1 cellular context compared by ENCODE assay signal in the genomic region with DNA sequence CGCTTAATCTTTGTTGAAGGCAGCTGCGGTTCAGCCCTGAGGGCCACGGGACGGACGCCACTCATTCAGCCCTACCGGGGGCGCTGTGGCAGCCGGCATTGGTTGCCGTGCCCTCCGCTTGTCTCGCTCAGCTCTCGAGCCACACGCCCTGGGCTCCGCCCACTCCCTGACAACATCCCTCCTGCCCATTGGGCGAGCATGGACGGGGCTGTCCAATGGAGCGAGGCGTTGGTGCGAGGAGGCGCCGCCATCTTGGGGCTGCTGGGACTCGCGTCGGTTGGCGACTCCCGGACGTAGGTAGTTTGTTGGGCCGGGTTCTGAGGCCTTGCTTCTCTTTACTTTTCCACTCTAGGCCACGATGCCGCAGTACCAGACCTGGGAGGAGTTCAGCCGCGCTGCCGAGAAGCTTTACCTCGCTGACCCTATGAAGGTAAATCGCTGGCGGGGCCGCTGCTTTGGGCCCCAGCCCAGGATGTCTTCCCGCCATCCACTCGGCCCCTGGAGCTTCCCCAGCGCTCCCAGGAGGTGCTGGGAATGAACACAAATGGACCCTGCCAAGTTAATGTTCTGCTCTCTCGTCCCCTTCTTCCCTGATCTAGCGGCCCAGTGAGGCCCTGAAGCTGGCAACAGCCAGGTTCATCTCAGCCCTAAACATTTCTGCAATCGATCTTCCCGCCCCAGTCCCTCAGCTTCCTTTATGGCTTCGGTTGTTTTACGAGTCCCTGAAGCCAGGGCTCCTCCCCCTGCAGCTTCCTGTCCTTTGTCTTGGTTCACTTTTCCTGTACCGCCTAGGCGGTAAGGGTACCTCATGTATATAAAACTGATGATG.
TF ChIP-seq lines count a peak whose summit lies in the region.

SRP9 (plus strand) TSS at position 244 of the 829 bp plus-strand sequence; CDS start at position 359, 115 bp downstream.

TF ChIP-seq in HepG2, 621 proteins besides CTCF, POLR2A, EP300 and RAD21 (continued from another document and continues in another):
- TF ChIP-seq ZBTB10 (CRISPR knock-in tag; IDR thresholded peaks at IDR 0.05; ENCODE audit: borderline replicate concordance) (no peak; the same call in 1 of the 2 replicates), ZNF207 (IDR thresholded peaks at IDR 0.05; ENCODE audit: borderline replicate concordance) (no peak), NR3C1 (CRISPR knock-in tag; IDR thresholded peaks at IDR 0.05) (no peak), SMC3 (IDR thresholded peaks at IDR 0.05; ENCODE audit: low read length) (no peak; the same call in 1 of the 2 replicates), ZNF710 (CRISPR knock-in tag; IDR thresholded peaks at IDR 0.05; ENCODE audit: borderline replicate concordance) (peak; percentile 7; the same call in 1 of the 2 replicates), RFXANK (CRISPR knock-in tag; IDR thresholded peaks at IDR 0.05) (0 out of 2 replicates have a peak, but pooled peaks have one; percentile 42), ZNF761 (CRISPR knock-in tag; conservative IDR thresholded peaks at IDR 0.05) (peak; percentile 76; the same call in 1 of the 2 replicates), ZNF556 (CRISPR knock-in tag; IDR thresholded peaks at IDR 0.05; ENCODE audit: borderline replicate concordance) (peak; percentile 93; the same call in 1 of the 2 replicates), PAX8 (CRISPR knock-in tag; IDR thresholded peaks at IDR 0.05; ENCODE audit: borderline replicate concordance) (no peak), ZNF749 (CRISPR knock-in tag; IDR thresholded peaks at IDR 0.05; ENCODE audit: borderline replicate concordance) (no peak), ZFP82 (CRISPR knock-in tag; IDR thresholded peaks at IDR 0.05; ENCODE audit: borderline replicate concordance) (peak; percentile 63; the same call in 1 of the 2 replicates), MYPOP (CRISPR knock-in tag; IDR thresholded peaks at IDR 0.05) (peak; percentile 61), KLF9 (CRISPR knock-in tag; IDR thresholded peaks at IDR 0.05; ENCODE audit: low read depth) (0 out of 2 replicates have a peak, but pooled peaks have one; percentile 46), FOXK1 (CRISPR knock-in tag; IDR thresholded peaks at IDR 0.05; ENCODE audit: borderline replicate concordance, low read depth) (peak; percentile 35; the same call in 1 of the 2 replicates), PAF1 (CRISPR knock-in tag; IDR thresholded peaks at IDR 0.05) (no peak), ZUFSP (CRISPR knock-in tag; IDR thresholded peaks at IDR 0.05; ENCODE audit: borderline replicate concordance) (no peak), ZC3H13 (CRISPR knock-in tag; IDR thresholded peaks at IDR 0.05) (0 out of 2 replicates have a peak, but pooled peaks have one; percentile 50), NFE2L1 (CRISPR knock-in tag; IDR thresholded peaks at IDR 0.05; ENCODE audit: borderline replicate concordance) (no peak)
- TF ChIP-seq, protein P1, sequence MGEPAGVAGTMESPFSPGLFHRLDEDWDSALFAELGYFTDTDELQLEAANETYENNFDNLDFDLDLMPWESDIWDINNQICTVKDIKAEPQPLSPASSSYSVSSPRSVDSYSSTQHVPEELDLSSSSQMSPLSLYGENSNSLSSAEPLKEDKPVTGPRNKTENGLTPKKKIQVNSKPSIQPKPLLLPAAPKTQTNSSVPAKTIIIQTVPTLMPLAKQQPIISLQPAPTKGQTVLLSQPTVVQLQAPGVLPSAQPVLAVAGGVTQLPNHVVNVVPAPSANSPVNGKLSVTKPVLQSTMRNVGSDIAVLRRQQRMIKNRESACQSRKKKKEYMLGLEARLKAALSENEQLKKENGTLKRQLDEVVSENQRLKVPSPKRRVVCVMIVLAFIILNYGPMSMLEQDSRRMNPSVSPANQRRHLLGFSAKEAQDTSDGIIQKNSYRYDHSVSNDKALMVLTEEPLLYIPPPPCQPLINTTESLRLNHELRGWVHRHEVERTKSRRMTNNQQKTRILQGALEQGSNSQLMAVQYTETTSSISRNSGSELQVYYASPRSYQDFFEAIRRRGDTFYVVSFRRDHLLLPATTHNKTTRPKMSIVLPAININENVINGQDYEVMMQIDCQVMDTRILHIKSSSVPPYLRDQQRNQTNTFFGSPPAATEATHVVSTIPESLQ (CRISPR knock-in tag; conservative IDR thresholded peaks at IDR 0.05), result no peak
- TF ChIP-seq, protein P2, sequence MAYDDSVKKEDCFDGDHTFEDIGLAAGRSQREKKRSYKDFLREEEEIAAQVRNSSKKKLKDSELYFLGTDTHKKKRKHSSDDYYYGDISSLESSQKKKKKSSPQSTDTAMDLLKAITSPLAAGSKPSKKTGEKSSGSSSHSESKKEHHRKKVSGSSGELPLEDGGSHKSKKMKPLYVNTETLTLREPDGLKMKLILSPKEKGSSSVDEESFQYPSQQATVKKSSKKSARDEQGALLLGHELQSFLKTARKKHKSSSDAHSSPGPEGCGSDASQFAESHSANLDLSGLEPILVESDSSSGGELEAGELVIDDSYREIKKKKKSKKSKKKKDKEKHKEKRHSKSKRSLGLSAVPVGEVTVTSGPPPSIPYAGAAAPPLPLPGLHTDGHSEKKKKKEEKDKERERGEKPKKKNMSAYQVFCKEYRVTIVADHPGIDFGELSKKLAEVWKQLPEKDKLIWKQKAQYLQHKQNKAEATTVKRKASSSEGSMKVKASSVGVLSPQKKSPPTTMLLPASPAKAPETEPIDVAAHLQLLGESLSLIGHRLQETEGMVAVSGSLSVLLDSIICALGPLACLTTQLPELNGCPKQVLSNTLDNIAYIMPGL (CRISPR knock-in tag; IDR thresholded peaks at IDR 0.05; ENCODE audit: borderline replicate concordance in 1 of 2, low read depth in 1 of 2), result peak; percentile 97 to 99
- TF ChIP-seq, protein P3, sequence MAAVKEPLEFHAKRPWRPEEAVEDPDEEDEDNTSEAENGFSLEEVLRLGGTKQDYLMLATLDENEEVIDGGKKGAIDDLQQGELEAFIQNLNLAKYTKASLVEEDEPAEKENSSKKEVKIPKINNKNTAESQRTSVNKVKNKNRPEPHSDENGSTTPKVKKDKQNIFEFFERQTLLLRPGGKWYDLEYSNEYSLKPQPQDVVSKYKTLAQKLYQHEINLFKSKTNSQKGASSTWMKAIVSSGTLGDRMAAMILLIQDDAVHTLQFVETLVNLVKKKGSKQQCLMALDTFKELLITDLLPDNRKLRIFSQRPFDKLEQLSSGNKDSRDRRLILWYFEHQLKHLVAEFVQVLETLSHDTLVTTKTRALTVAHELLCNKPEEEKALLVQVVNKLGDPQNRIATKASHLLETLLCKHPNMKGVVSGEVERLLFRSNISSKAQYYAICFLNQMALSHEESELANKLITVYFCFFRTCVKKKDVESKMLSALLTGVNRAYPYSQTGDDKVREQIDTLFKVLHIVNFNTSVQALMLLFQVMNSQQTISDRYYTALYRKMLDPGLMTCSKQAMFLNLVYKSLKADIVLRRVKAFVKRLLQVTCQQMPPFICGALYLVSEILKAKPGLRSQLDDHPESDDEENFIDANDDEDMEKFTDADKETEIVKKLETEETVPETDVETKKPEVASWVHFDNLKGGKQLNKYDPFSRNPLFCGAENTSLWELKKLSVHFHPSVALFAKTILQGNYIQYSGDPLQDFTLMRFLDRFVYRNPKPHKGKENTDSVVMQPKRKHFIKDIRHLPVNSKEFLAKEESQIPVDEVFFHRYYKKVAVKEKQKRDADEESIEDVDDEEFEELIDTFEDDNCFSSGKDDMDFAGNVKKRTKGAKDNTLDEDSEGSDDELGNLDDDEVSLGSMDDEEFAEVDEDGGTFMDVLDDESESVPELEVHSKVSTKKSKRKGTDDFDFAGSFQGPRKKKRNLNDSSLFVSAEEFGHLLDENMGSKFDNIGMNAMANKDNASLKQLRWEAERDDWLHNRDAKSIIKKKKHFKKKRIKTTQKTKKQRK (IDR thresholded peaks at IDR 0.05; ENCODE audit: low read length), result no peak
- TF ChIP-seq, protein P4, sequence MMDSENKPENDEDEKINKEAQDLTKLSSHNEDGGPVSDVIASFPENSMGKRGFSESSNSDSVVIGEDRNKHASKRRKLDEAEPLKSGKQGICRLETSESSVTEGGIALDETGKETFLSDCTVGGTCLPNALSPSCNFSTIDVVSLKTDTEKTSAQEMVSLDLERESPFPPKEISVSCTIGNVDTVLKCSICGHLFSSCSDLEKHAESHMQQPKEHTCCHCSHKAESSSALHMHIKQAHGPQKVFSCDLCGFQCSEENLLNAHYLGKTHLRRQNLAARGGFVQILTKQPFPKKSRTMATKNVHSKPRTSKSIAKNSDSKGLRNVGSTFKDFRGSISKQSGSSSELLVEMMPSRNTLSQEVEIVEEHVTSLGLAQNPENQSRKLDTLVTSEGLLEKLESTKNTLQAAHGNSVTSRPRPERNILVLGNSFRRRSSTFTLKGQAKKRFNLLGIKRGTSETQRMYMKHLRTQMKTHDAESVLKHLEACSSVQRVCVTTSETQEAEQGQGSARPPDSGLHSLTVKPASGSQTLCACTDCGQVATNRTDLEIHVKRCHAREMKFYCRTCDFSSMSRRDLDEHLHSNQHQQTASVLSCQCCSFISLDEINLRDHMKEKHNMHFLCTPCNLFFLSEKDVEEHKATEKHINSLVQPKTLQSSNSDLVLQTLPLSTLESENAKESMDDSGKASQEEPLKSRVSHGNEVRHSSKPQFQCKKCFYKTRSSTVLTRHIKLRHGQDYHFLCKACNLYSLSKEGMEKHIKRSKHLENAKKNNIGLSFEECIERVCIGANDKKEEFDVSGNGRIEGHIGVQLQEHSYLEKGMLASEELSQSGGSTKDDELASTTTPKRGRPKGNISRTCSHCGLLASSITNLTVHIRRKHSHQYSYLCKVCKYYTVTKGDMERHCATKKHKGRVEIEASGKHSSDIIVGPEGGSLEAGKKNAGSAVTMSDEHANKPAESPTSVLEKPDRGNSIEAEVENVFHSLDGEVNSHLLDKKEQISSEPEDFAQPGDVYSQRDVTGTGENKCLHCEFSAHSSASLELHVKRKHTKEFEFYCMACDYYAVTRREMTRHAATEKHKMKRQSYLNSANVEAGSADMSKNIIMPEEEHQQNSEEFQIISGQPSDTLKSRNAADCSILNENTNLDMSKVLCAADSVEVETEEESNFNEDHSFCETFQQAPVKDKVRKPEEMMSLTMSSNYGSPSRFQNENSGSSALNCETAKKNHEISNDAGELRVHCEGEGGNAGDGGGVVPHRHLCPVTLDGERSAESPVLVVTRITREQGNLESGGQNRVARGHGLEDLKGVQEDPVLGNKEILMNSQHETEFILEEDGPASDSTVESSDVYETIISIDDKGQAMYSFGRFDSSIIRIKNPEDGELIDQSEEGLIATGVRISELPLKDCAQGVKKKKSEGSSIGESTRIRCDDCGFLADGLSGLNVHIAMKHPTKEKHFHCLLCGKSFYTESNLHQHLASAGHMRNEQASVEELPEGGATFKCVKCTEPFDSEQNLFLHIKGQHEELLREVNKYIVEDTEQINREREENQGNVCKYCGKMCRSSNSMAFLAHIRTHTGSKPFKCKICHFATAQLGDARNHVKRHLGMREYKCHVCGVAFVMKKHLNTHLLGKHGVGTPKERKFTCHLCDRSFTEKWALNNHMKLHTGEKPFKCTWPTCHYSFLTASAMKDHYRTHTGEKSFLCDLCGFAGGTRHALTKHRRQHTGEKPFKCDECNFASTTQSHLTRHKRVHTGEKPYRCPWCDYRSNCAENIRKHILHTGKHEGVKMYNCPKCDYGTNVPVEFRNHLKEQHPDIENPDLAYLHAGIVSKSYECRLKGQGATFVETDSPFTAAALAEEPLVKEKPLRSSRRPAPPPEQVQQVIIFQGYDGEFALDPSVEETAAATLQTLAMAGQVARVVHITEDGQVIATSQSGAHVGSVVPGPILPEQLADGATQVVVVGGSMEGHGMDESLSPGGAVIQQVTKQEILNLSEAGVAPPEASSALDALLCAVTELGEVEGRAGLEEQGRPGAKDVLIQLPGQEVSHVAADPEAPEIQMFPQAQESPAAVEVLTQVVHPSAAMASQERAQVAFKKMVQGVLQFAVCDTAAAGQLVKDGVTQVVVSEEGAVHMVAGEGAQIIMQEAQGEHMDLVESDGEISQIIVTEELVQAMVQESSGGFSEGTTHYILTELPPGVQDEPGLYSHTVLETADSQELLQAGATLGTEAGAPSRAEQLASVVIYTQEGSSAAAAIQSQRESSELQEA (CRISPR knock-in tag; IDR thresholded peaks at IDR 0.05; ENCODE audit: not compliant biosample characterization), result peak; percentile 73
